Comparison of ENCODE assay signal across 8 cellular contexts in the genomic region with DNA sequence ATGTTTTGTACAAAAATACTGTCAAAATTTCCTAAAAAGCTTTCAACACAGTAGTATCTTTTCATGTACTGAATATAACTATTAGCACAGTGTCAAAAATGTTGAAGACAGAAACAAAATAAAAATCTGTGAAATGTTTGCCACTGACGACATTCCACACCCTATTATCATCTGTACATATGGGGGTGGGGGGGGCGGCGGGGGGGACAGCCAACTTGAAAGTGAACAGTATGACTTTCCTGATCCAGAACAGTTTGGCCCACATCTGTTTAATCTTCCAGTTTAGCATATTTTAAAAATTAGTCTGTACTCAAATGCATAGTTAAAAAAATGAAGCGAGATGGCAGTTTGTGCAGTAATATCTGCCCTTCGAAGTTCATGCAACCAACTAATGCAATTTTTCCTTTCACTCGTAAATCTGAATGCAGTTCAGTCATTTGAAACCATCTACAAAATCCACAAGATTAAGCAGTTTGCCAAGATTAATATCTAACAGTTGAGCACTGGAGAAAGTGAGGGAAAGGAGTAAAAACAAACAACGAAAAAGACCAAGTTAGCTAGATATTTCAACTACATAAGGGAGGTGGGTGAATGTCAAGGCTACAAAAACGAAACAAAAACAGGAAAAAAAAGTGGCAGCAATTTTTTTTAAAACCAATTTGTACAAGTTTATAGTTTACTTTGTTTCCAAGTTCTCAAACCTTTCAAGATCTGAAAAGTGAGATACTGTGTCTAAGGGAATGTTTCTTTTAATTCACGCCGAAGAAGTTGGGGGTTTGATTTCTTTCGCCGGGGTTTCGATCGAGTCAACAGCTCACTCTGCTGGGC. TPM values are rescaled to one million over a fixed set of nuclear protein-coding genes. Genes with fewer than 3 reads are reported as not detected.
A peak's percentile ranks its signal among the peaks of the same experiment; 100 is the strongest.
DNase-seq lines count a peak whose midpoint lies in the region; ATAC-seq lines count a peak whose summit lies in the region.

No MANE protein-coding gene starts in this region.

- H3K36me3 ChIP-seq in iPS-18a (ENCODE audit: control insufficient read depth, low read depth, low read length): peaks cover 18% of the 10 kb centered on the region

- no peaks in the 10 kb centered on the region for H3K27me3 Mint-ChIP-seq in activated T-cell treated with anti-CD3 and anti-CD28 coated beads, Interleukin-2, amount 50 U/mL, for 24 hours
- no peaks in the 10 kb centered on the region for H3K27me3 Mint-ChIP-seq in activated T-helper 2 cell treated with anti-CD3 and anti-CD28 coated beads, Interferon-gamma antibody, Interleukin-2, Interleukin-4, amounts not matched to agents 10 μg/mL and 5 μg/mL and 100 μg/mL, durations not matched to agents 14 hours and 24 hours and 36 hours (ENCODE audit: low read depth)

- H3K9me3 ChIP-seq in iPS-18a (ENCODE audit: control insufficient read depth, low read depth, low read length): no peaks in the 10 kb centered on the region

- H3K27me3 ChIP-seq in iPS-18a (ENCODE audit: control insufficient read depth, insufficient read depth, low read length): no peaks in the 10 kb centered on the region

- no peak for DNase-seq in activated T-cell treated with anti-CD3 and anti-CD28 coated beads, Interleukin-2, amount 50 U/mL, for 24 hours
- DNase-seq in activated T-cell treated with anti-CD3 and anti-CD28 coated beads, Interleukin-2, amount 50 U/mL, for 1 hour: no peak
- DNase-seq in activated T-helper 2 cell treated with anti-CD3 and anti-CD28 coated beads, Interferon-gamma antibody, Interleukin-2, Interleukin-4, amounts not matched to agents 10 μg/mL and 5 μg/mL and 100 μg/mL, durations not matched to agents 14 hours and 24 hours and 36 hours (ENCODE audit: low spot score): no peak
- DNase-seq in stimulated activated naive CD4-positive, alpha-beta T cell treated with Interleukin-2 at 50 U/mL for 16 hours (lab: John Stamatoyannopoulos, UW): peak; percentile 13
- DNase-seq in NCI-H2081 (lab: John Stamatoyannopoulos, UW): no peak
- no peak for DNase-seq in OCI-M2 (lab: John Stamatoyannopoulos, UW; ENCODE audit: unreplicated experiment)

- H3K36me3 Mint-ChIP-seq in activated T-cell treated with anti-CD3 and anti-CD28 coated beads, Interleukin-2, amount 50 U/mL, for 24 hours (ENCODE audit: low read depth): peaks cover 36% of the 10 kb centered on the region
- peaks cover 37% of the 10 kb centered on the region for H3K36me3 Mint-ChIP-seq in activated T-helper 2 cell treated with anti-CD3 and anti-CD28 coated beads, Interferon-gamma antibody, Interleukin-2, Interleukin-4, amounts not matched to agents 10 μg/mL and 5 μg/mL and 100 μg/mL, durations not matched to agents 14 hours and 24 hours and 36 hours (ENCODE audit: low read depth)

- H3K27ac Mint-ChIP-seq in activated T-cell treated with anti-CD3 and anti-CD28 coated beads, Interleukin-2, amount 50 U/mL, for 24 hours: peak overlapping the region; percentile 95
- peak overlapping the region; percentile 95 for H3K27ac Mint-ChIP-seq in activated T-helper 2 cell treated with anti-CD3 and anti-CD28 coated beads, Interferon-gamma antibody, Interleukin-2, Interleukin-4, amounts not matched to agents 10 μg/mL and 5 μg/mL and 100 μg/mL, durations not matched to agents 14 hours and 24 hours and 36 hours

- no peak overlapping the region for H3K27ac ChIP-seq in iPS-18a (ENCODE audit: low read length)

- peak overlapping the region; percentile 93 for H3K4me3 ChIP-seq in iPS-18a (ENCODE audit: low read length)

- H3K4me1 Mint-ChIP-seq in activated T-cell treated with anti-CD3 and anti-CD28 coated beads, Interleukin-2, amount 50 U/mL, for 24 hours (ENCODE audit: low read depth): peaks cover 54% of the 10 kb centered on the region
- peaks cover 45% of the 10 kb centered on the region for H3K4me1 Mint-ChIP-seq in activated T-helper 2 cell treated with anti-CD3 and anti-CD28 coated beads, Interferon-gamma antibody, Interleukin-2, Interleukin-4, amounts not matched to agents 10 μg/mL and 5 μg/mL and 100 μg/mL, durations not matched to agents 14 hours and 24 hours and 36 hours (ENCODE audit: low read depth)

- peak overlapping the region; percentile 90 for H3K9ac ChIP-seq in iPS-18a (ENCODE audit: low read length)

- no peak for ATAC-seq in HG02571 (IDR thresholded peaks at IDR 0.05; ENCODE audit: unreplicated experiment)

- H3K4me1 ChIP-seq in iPS-18a (ENCODE audit: control insufficient read depth, low read depth, low read length): peaks cover 46% of the 10 kb centered on the region

- intact Hi-C loops in activated T-helper 2 cell treated with anti-CD3 and anti-CD28 coated beads, Interferon-gamma antibody, Interleukin-2, Interleukin-4, amounts not matched to agents 10 μg/mL and 5 μg/mL and 100 μg/mL, durations not matched to agents 14 hours and 24 hours and 36 hours (cut with micrococcal nuclease): loop anchor here (5.0 to 10.0 kb wide), 4 partner anchors 395 to 1550 kb away; no protein-coding TSS in a partner anchor

- peak overlapping the region; percentile 90 for H3K4me3 Mint-ChIP-seq in activated T-cell treated with anti-CD3 and anti-CD28 coated beads, Interleukin-2, amount 50 U/mL, for 24 hours
- H3K4me3 Mint-ChIP-seq in activated T-helper 2 cell treated with anti-CD3 and anti-CD28 coated beads, Interferon-gamma antibody, Interleukin-2, Interleukin-4, amounts not matched to agents 10 μg/mL and 5 μg/mL and 100 μg/mL, durations not matched to agents 14 hours and 24 hours and 36 hours (ENCODE audit: low read depth): peak overlapping the region; percentile 97

- no peaks in the 10 kb centered on the region for H3K9me3 Mint-ChIP-seq in activated T-cell treated with anti-CD3 and anti-CD28 coated beads, Interleukin-2, amount 50 U/mL, for 24 hours
- no peaks in the 10 kb centered on the region for H3K9me3 Mint-ChIP-seq in activated T-helper 2 cell treated with anti-CD3 and anti-CD28 coated beads, Interferon-gamma antibody, Interleukin-2, Interleukin-4, amounts not matched to agents 10 μg/mL and 5 μg/mL and 100 μg/mL, durations not matched to agents 14 hours and 24 hours and 36 hours

RNA-seq across cellular contexts. Expression of gene CITED2, which starts 1.9 kb away (rescaled TPM):
- total RNA-seq in activated T-helper 2 cell treated with anti-CD3 and anti-CD28 coated beads, Interferon-gamma antibody, Interleukin-2, Interleukin-4, amounts not matched to agents 10 μg/mL and 5 μg/mL and 100 μg/mL, durations not matched to agents 14 hours and 24 hours and 36 hours: 36.0 and 43.6 TPM in 2 replicates
